Comparison of ENCODE assay signal across 9 cellular contexts in the genomic region with DNA sequence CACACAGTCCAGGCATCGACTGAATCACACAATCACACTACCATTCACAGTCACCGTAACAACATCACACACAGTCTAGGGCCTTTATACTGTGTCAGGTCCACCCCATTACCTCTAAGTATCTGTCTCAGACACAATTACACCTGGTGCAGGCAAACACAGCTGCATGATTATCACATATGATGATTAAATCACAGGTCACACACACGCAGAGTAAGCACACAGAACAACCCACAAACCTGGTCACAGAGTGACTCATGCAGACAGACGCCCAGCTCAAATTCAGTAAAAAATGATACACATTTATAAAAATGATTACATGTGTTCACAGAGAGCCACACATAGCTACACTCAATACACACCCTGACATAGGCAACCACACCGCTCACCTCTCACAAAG. TPM values are rescaled to one million over a fixed set of nuclear protein-coding genes. Genes with fewer than 3 reads are reported as not detected.
DNase-seq lines count a peak whose midpoint lies in the region; ATAC-seq and TF ChIP-seq lines count a peak whose summit lies in the region.
"Had no signal": no experiment of that assay in that cellular context is flagged by ENCODE, and none has a peak within 500 bp of the region (broad histone marks: within the 10 kb centered on the region; RNA-seq: fewer than 3 reads in every experiment).

No MANE protein-coding gene starts in this region.

- ATAC-seq in GM18511 (IDR thresholded peaks at IDR 0.05; ENCODE audit: unreplicated experiment) (no peak), GM21786 (IDR thresholded peaks at IDR 0.05; ENCODE audit: unreplicated experiment) (no peak)

- no peak overlapping the region for H3K9ac ChIP-seq in mucosa of rectum (ENCODE audit: low read depth in 1 of 2, low read length in 2 of 2)

- in situ Hi-C loops in astrocyte of the cerebellum (cut with HindIII; ENCODE audit: low sequenced_read_pairs), result no loop called here

- peaks cover 7 to 27% of the 10 kb centered on the region in 2 donors for H3K4me1 ChIP-seq in mucosa of rectum (ENCODE audit: control insufficient read depth in 2 of 2, insufficient read depth in 2 of 2, low read length in 2 of 2)
- peaks cover 0 to 31% (median 21%) of the 10 kb centered on the region in 4 donors for H3K4me1 ChIP-seq in tibial artery

- peak; percentile 46 for DNase-seq in COR-L47 (lab: John Stamatoyannopoulos, UW)
- DNase-seq in Jurkat, Clone E6-1 (ENCODE audit: low read depth, low spot score), result no peak
- no peak for DNase-seq in astrocyte of the cerebellum (ENCODE audit: low read depth)
- no peak for DNase-seq in tibial artery
- no peak for DNase-seq in activated gamma-delta T cell (lab: John Stamatoyannopoulos, UW)
- DNase-seq: SIG-M5 had no signal

- TF ChIP-seq CTCF in astrocyte of the cerebellum (IDR thresholded peaks at IDR 0.05; ENCODE audit: low read depth, low read length, missing control alignments) (no peak), tibial artery (IDR thresholded peaks at IDR 0.05) (no peak)

- H3K27ac ChIP-seq in mucosa of rectum (ENCODE audit: low read depth in 2 of 2, low read length in 2 of 2), result no peak overlapping the region
- H3K27ac ChIP-seq in tibial artery, result peak overlapping the region in 1 of 2 donors; percentile 94

- H3K36me3 ChIP-seq in mucosa of rectum (ENCODE audit: control insufficient read depth in 2 of 2, insufficient read depth in 2 of 2, low read length in 2 of 2), result peaks cover 0 to 9% of the 10 kb centered on the region in 2 donors
- peaks cover 0 to 16% (median 7%) of the 10 kb centered on the region in 3 donors for H3K36me3 ChIP-seq in tibial artery

- H3K27me3 ChIP-seq in mucosa of rectum (ENCODE audit: control insufficient read depth in 2 of 2, insufficient read depth in 2 of 2, low read length in 2 of 2), result no peaks in the 10 kb centered on the region
- H3K27me3 ChIP-seq in tibial artery, result no peaks in the 10 kb centered on the region

- H3K4me3 ChIP-seq in Jurkat, Clone E6-1 (ENCODE audit: low read length), result peak overlapping the region; percentile 87
- peak overlapping the region; percentile 93 for H3K4me3 ChIP-seq in astrocyte of the cerebellum (ENCODE audit: low read depth, low read length)
- H3K4me3 ChIP-seq in mucosa of rectum (ENCODE audit: low read length in 2 of 2), result peak overlapping the region; percentile 89 to 93
- H3K4me3 ChIP-seq in tibial artery, result peak overlapping the region in 1 of 2 donors; percentile 70

- H3K9me3 ChIP-seq in mucosa of rectum (ENCODE audit: control insufficient read depth in 2 of 2, low read length in 2 of 2) (no peaks in the 10 kb centered on the region), tibial artery (no peaks in the 10 kb centered on the region)

- intact Hi-C loops in tibial artery (cut with DNase I; ENCODE audit: low total_unique reads), result no loop called here

RNA-seq across cellular contexts. Expression of a gene that starts 1.2 kb away (rescaled TPM):
- 1.5 TPM for polyA plus RNA-seq in Jurkat, Clone E6-1 (2012; ENCODE audit: insufficient read depth, insufficient read length)

RNA-seq across cellular contexts. Expression of a gene that starts 20.4 kb away (rescaled TPM):
- polyA plus RNA-seq in Jurkat, Clone E6-1 (2012; ENCODE audit: insufficient read depth, insufficient read length), result 78.5 TPM

RNA-seq across cellular contexts. Expression of a gene that starts 27.7 kb away (rescaled TPM):
- 35.6 TPM for polyA plus RNA-seq in Jurkat, Clone E6-1 (2012; ENCODE audit: insufficient read depth, insufficient read length)

RNA-seq across cellular contexts. Expression of a gene that starts 36.9 kb away (rescaled TPM):
- 3.8 TPM for polyA plus RNA-seq in Jurkat, Clone E6-1 (2012; ENCODE audit: insufficient read depth, insufficient read length)

RNA-seq across cellular contexts. Expression of a gene that starts 46.9 kb away (rescaled TPM):
- polyA plus RNA-seq in Jurkat, Clone E6-1 (2012; ENCODE audit: insufficient read depth, insufficient read length), result 0.12 TPM
